In genomic region chr12:104602901-104603300, GRCh38 we compare ENCODE assay signal across 1 cellular context.
TF ChIP-seq lines count a peak whose summit lies in the region.

No MANE protein-coding gene starts in this region.

TF ChIP-seq in GM12878, 131 proteins besides CTCF, POLR2A, EP300 and RAD21 (continued from another document):
- TF ChIP-seq, protein P1, sequence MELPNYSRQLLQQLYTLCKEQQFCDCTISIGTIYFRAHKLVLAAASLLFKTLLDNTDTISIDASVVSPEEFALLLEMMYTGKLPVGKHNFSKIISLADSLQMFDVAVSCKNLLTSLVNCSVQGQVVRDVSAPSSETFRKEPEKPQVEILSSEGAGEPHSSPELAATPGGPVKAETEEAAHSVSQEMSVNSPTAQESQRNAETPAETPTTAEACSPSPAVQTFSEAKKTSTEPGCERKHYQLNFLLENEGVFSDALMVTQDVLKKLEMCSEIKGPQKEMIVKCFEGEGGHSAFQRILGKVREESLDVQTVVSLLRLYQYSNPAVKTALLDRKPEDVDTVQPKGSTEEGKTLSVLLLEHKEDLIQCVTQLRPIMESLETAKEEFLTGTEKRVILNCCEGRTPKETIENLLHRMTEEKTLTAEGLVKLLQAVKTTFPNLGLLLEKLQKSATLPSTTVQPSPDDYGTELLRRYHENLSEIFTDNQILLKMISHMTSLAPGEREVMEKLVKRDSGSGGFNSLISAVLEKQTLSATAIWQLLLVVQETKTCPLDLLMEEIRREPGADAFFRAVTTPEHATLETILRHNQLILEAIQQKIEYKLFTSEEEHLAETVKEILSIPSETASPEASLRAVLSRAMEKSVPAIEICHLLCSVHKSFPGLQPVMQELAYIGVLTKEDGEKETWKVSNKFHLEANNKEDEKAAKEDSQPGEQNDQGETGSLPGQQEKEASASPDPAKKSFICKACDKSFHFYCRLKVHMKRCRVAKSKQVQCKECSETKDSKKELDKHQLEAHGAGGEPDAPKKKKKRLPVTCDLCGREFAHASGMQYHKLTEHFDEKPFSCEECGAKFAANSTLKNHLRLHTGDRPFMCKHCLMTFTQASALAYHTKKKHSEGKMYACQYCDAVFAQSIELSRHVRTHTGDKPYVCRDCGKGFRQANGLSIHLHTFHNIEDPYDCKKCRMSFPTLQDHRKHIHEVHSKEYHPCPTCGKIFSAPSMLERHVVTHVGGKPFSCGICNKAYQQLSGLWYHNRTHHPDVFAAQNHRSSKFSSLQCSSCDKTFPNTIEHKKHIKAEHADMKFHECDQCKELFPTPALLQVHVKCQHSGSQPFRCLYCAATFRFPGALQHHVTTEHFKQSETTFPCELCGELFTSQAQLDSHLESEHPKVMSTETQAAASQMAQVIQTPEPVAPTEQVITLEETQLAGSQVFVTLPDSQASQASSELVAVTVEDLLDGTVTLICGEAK (IDR thresholded peaks at IDR 0.05; ENCODE audit: borderline replicate concordance): no peak
- TF ChIP-seq SP1 (IDR thresholded peaks at IDR 0.05; ENCODE audit: low read depth, low read length): no peak
- TF ChIP-seq STAT3 (IDR thresholded peaks at IDR 0.05; ENCODE audit: low read depth, low read length): no peak
- TF ChIP-seq SIN3A (IDR thresholded peaks at IDR 0.05; ENCODE audit: low read depth, low read length): no peak
- no peak for TF ChIP-seq JUND (IDR thresholded peaks at IDR 0.05; ENCODE audit: low read depth, low read length)
- no peak for TF ChIP-seq RFX5 (IDR thresholded peaks at IDR 0.05; ENCODE audit: low read depth, low read length)
- TF ChIP-seq JUNB (IDR thresholded peaks at IDR 0.05): no peak
